Comparison of ENCODE assay signal across 17 cellular contexts in genomic region chr5:157259699-157260098, GRCh38. TPM values are rescaled to one million over a fixed set of nuclear protein-coding genes. Genes with fewer than 3 reads are reported as not detected.
DNase-seq lines count a peak whose midpoint lies in the region; ATAC-seq and TF ChIP-seq lines count a peak whose summit lies in the region.
"Had no signal": no experiment of that assay in that cellular context is flagged by ENCODE, and none has a peak within 500 bp of the region (broad histone marks: within the 10 kb centered on the region; RNA-seq: fewer than 3 reads in every experiment).

No MANE protein-coding gene starts in this region.

- no peak for TF ChIP-seq CTCF in activated CD8-positive, alpha-beta T cell treated with anti-CD3 and anti-CD28 coated beads for 36 hours (IDR thresholded peaks at IDR 0.05)

- CTCF ChIA-PET in activated CD8-positive, alpha-beta T cell treated with anti-CD3 and anti-CD28 coated beads for 36 hours (lab: Charles Lee) = interaction anchor here (1.6 kb wide), 1 partner anchor 11 kb away, joined by 4 read pairs; no protein-coding TSS in a partner anchor
- CTCF ChIA-PET in naive thymus-derived CD4-positive, alpha-beta T cell (lab: Charles Lee) = interaction anchor here (1.0 to 2.1 kb wide), 2 partner anchors 10 to 111 kb away, joined by 3 to 8 read pairs; no protein-coding TSS in a partner anchor

- no peak overlapping the region for H3K27ac ChIP-seq in naive thymus-derived CD4-positive, alpha-beta T cell (ENCODE audit: low read depth, low read length)
- H3K27ac ChIP-seq: HL-60 had no signal

- peaks cover 0 to 12% (median 0%) of the 10 kb centered on the region in 3 experiments for H3K36me3 ChIP-seq in naive thymus-derived CD4-positive, alpha-beta T cell (ENCODE audit: control insufficient read depth in 2 of 3, insufficient read depth in 3 of 3, low read length in 3 of 3)
- H3K36me3 ChIP-seq: BE2C had no signal

- intact Hi-C loops in activated CD8-positive, alpha-beta T cell treated with anti-CD3 and anti-CD28 coated beads for 36 hours (cut with micrococcal nuclease) = no loop called here
- intact Hi-C loops in naive thymus-derived CD4-positive, alpha-beta T cell (cut with micrococcal nuclease) = loop anchor here (10.0 kb wide), 2 partner anchors 235 to 1945 kb away; partner anchors contain the start of gene RNF145 (in 1 of the 2)

- peaks cover 83% of the 10 kb centered on the region for H3K4me1 Mint-ChIP-seq in activated naive CD4-positive, alpha-beta T cell treated with anti-CD3 and anti-CD28 coated beads, Interleukin-2, amount 50 U/mL, for 24 hours
- H3K4me1 Mint-ChIP-seq in activated CD8-positive, alpha-beta T cell treated with anti-CD3 and anti-CD28 coated beads for 36 hours (ENCODE audit: low read depth) = peaks cover 80% of the 10 kb centered on the region
- H3K4me1 Mint-ChIP-seq in naive thymus-derived CD4-positive, alpha-beta T cell = peaks cover 54 to 88% (median 83%) of the 10 kb centered on the region in 7 donors

- peak overlapping the region; percentile 85 for H3K27ac Mint-ChIP-seq in activated naive CD4-positive, alpha-beta T cell treated with anti-CD3 and anti-CD28 coated beads, Interleukin-2, amount 50 U/mL, for 24 hours
- peak overlapping the region; percentile 30 for H3K27ac Mint-ChIP-seq in activated CD8-positive, alpha-beta T cell treated with anti-CD3 and anti-CD28 coated beads for 36 hours
- peak overlapping the region; percentile 0 to 98 (median 58) for H3K27ac Mint-ChIP-seq in naive thymus-derived CD4-positive, alpha-beta T cell
- H3K27ac Mint-ChIP-seq: IgD-negative memory B cell had no signal

- peaks cover 7% of the 10 kb centered on the region for H3K9me3 Mint-ChIP-seq in activated naive CD4-positive, alpha-beta T cell treated with anti-CD3 and anti-CD28 coated beads, Interleukin-2, amount 50 U/mL, for 24 hours
- H3K9me3 Mint-ChIP-seq in activated CD8-positive, alpha-beta T cell treated with anti-CD3 and anti-CD28 coated beads for 36 hours = no peaks in the 10 kb centered on the region
- peaks cover 0 to 10% (median 0%) of the 10 kb centered on the region in 11 donors for H3K9me3 Mint-ChIP-seq in naive thymus-derived CD4-positive, alpha-beta T cell
- H3K9me3 Mint-ChIP-seq: IgD-negative memory B cell had no signal

- H3K27me3 ChIP-seq in naive thymus-derived CD4-positive, alpha-beta T cell (ENCODE audit: control insufficient read depth in 2 of 2, insufficient read depth in 2 of 2, low read length in 2 of 2) = no peaks in the 10 kb centered on the region

- peaks cover 41 to 70% of the 10 kb centered on the region in 2 donors for H3K4me1 ChIP-seq in naive thymus-derived CD4-positive, alpha-beta T cell (ENCODE audit: control insufficient read depth in 2 of 2, insufficient read depth in 2 of 2, low read length in 2 of 2)
- H3K4me1 ChIP-seq: BE2C had no signal

- H3K9me3 ChIP-seq in naive thymus-derived CD4-positive, alpha-beta T cell (ENCODE audit: control insufficient read depth in 2 of 3, low read length in 3 of 3) = no peaks in the 10 kb centered on the region
- H3K9me3 ChIP-seq: BE2C had no signal

- no peak overlapping the region for H3K4me3 ChIP-seq in naive thymus-derived CD4-positive, alpha-beta T cell (ENCODE audit: low read length)

- DNase-seq in NCI-H82 (lab: John Stamatoyannopoulos, UW) (peak; percentile 35), NCI-H82 treated with DMSO at 0.1 percent for 48 hours (lab: John Stamatoyannopoulos, UW; ENCODE audit: unreplicated experiment) (no peak), glomerular visceral epithelial cell (ENCODE audit: extremely low spot score) (no peak), UCSD-AML1 (lab: John Stamatoyannopoulos, UW; ENCODE audit: unreplicated experiment) (no peak)
- DNase-seq in activated naive CD4-positive, alpha-beta T cell (lab: John Stamatoyannopoulos, UW) = no peak
- DNase-seq in activated CD8-positive, alpha-beta T cell treated with anti-CD3 and anti-CD28 coated beads for 36 hours = no peak
- no peak for DNase-seq in naive thymus-derived CD4-positive, alpha-beta T cell
- DNase-seq: 8988T, BE2C, GDM1, GOT3, NCI-H1105 treated with DMSO at 0.1 percent for 48 hours, NCI-H187, RPMI8226 had no signal

- POLR2A ChIA-PET in activated CD8-positive, alpha-beta T cell treated with anti-CD3 and anti-CD28 coated beads for 36 hours (lab: Charles Lee) = interaction anchor here (1.1 to 6.3 kb wide), 2 partner anchors 13 to 16 kb away, joined by 3 to 52 read pairs; no protein-coding TSS in a partner anchor
- POLR2A ChIA-PET in naive thymus-derived CD4-positive, alpha-beta T cell (lab: Charles Lee) = interaction anchor here (0.5 to 14.7 kb wide), 6 partner anchors 8 to 117 kb away, joined by 3 to 200 read pairs (median 5); partner anchors contain the start of gene MED7

- H3K27me3 Mint-ChIP-seq in activated naive CD4-positive, alpha-beta T cell treated with anti-CD3 and anti-CD28 coated beads, Interleukin-2, amount 50 U/mL, for 24 hours = no peaks in the 10 kb centered on the region
- H3K27me3 Mint-ChIP-seq in activated CD8-positive, alpha-beta T cell treated with anti-CD3 and anti-CD28 coated beads for 36 hours = no peaks in the 10 kb centered on the region
- no peaks in the 10 kb centered on the region for H3K27me3 Mint-ChIP-seq in naive thymus-derived CD4-positive, alpha-beta T cell
- H3K27me3 Mint-ChIP-seq: IgD-negative memory B cell had no signal

- H3K4me3 Mint-ChIP-seq in activated naive CD4-positive, alpha-beta T cell treated with anti-CD3 and anti-CD28 coated beads, Interleukin-2, amount 50 U/mL, for 24 hours = no peak overlapping the region
- H3K4me3 Mint-ChIP-seq in activated CD8-positive, alpha-beta T cell treated with anti-CD3 and anti-CD28 coated beads for 36 hours = no peak overlapping the region
- peak overlapping the region in 4 of 10 donors; percentile 6 to 32 (median 20) for H3K4me3 Mint-ChIP-seq in naive thymus-derived CD4-positive, alpha-beta T cell

- peaks cover 16% of the 10 kb centered on the region for H3K36me3 Mint-ChIP-seq in activated naive CD4-positive, alpha-beta T cell treated with anti-CD3 and anti-CD28 coated beads, Interleukin-2, amount 50 U/mL, for 24 hours
- peaks cover 24% of the 10 kb centered on the region for H3K36me3 Mint-ChIP-seq in activated CD8-positive, alpha-beta T cell treated with anti-CD3 and anti-CD28 coated beads for 36 hours (ENCODE audit: low read depth)
- H3K36me3 Mint-ChIP-seq in naive thymus-derived CD4-positive, alpha-beta T cell = peaks cover 8 to 36% (median 19%) of the 10 kb centered on the region in 5 donors

- peak; percentile 25 for ATAC-seq in activated CD8-positive, alpha-beta T cell treated with anti-CD3 and anti-CD28 coated beads for 36 hours
- ATAC-seq in naive thymus-derived CD4-positive, alpha-beta T cell = no peak

RNA-seq across cellular contexts. Expression of gene CYFIP2, which starts 6.2 kb away (rescaled TPM):
- total RNA-seq in activated CD8-positive, alpha-beta T cell treated with anti-CD3 and anti-CD28 coated beads for 36 hours = 100 to 1,000 TPM; 350 to 351 TPM
- 100 to 1,000 TPM; 386 to 449 (median 401) TPM for total RNA-seq in naive thymus-derived CD4-positive, alpha-beta T cell
- 100 to 1,000 TPM; 522 to 755 TPM for polyA plus RNA-seq in naive thymus-derived CD4-positive, alpha-beta T cell

Comparison
In these comparisons a context has a peak if more than half of its experiments do, and no peak if none do; other contexts are left out.
1. H3K27ac Mint-ChIP-seq: peak in every context shown above with its lines; median percentile 85 in activated naive CD4-positive, alpha-beta T cell treated with anti-CD3 and anti-CD28 coated beads, Interleukin-2, amount 50 U/mL, for 24 hours; 58 in naive thymus-derived CD4-positive, alpha-beta T cell; 30 in activated CD8-positive, alpha-beta T cell treated with anti-CD3 and anti-CD28 coated beads for 36 hours.